Comparison of ENCODE assay signal across 13 cellular contexts in the genomic region with DNA sequence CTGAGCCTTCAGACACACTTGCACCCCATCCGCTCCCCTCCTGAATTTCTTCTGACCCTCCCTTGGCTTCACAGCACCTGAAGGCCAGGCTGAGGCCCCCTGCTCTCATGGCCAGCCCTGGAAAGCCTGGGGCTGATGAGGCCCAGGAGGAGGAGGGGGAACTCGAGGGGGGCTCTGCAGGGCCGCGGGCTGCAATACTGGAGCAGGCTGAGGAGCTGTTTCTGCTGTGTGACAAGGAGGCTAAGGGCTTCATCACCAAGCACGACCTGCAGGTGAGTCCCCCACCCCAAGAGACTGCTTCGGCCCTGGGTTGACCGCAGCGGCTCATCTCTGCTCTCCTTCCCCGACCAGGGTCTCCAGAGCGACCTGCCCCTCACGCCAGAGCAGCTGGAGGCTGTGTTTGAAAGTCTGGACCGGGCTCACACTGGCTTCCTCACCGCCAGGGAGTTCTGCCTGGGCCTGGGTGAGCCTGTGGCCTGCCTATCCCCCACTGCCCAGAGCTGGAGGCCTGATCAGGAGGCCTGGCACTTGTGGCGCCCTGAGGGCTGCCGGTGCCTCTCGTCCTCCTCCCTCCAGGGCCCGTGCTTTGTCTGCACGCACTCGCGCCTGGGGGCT. TPM values are rescaled to one million over a fixed set of nuclear protein-coding genes. Genes with fewer than 3 reads are reported as not detected.
DNase-seq lines count a peak whose midpoint lies in the region; ATAC-seq and TF ChIP-seq lines count a peak whose summit lies in the region.
"Had no signal": no experiment of that assay in that cellular context is flagged by ENCODE, and none has a peak within 500 bp of the region (broad histone marks: within the 10 kb centered on the region; RNA-seq: fewer than 3 reads in every experiment).

No MANE protein-coding gene starts in this region.

- H3K27me3 ChIP-seq in heart right ventricle, result peaks cover 0 to 64% (median 0%) of the 10 kb centered on the region in 7 donors
- H3K27me3 ChIP-seq in mucosa of stomach (ENCODE audit: control insufficient read depth, insufficient read depth, low read length), result peaks cover 19% of the 10 kb centered on the region
- peaks cover 9% of the 10 kb centered on the region for H3K27me3 ChIP-seq in upper lobe of right lung

- H3K4me3 Mint-ChIP-seq in central memory CD8-positive, alpha-beta T cell, result peak overlapping the region; percentile 73

- intact Hi-C loops in heart right ventricle (cut with DNase I) (no loop called here), cardiac septum (cut with DNase I) (no loop called here), upper lobe of right lung (cut with DNase I) (no loop called here)

- H3K4me3 ChIP-seq in heart right ventricle, result peak overlapping the region in 8 of 10 donors; percentile 31 to 69 (median 52)
- peak overlapping the region; percentile 41 for H3K4me3 ChIP-seq in mucosa of stomach (ENCODE audit: low read length)
- peak overlapping the region; percentile 54 for H3K4me3 ChIP-seq in upper lobe of right lung

- peaks cover 31% of the 10 kb centered on the region for H3K27me3 Mint-ChIP-seq in central memory CD8-positive, alpha-beta T cell

- DNase-seq in heart right ventricle (peak in 1 of 2 donors; percentile 43), cardiac septum (ENCODE audit: low spot score) (no peak), upper lobe of right lung (no peak), SIG-M5 (lab: John Stamatoyannopoulos, UW) (no peak), NCI-H1417 treated with DMSO at 0.1 percent for 48 hours (lab: John Stamatoyannopoulos, UW) (no peak)
- no peak for DNase-seq in central memory CD8-positive, alpha-beta T cell (ENCODE audit: low spot score in 2 of 2)
- DNase-seq in stimulated activated CD4-positive, alpha-beta T cell treated with anti-CD3 and anti-CD28 coated beads, Interleukin-4, amount 100 ng/mL, for 24 hours, result no peak
- DNase-seq: amniotic stem cell, C1 segment of cervical spinal cord, foreskin melanocyte, NCI-H226, T1000 had no signal

- H3K4me1 ChIP-seq in heart right ventricle (peaks cover 36 to 82% (median 66%) of the 10 kb centered on the region in 9 donors), mucosa of stomach (ENCODE audit: control insufficient read depth, insufficient read depth, low read length) (peaks cover 83% of the 10 kb centered on the region), upper lobe of right lung (peaks cover 65% of the 10 kb centered on the region)

- H3K9ac ChIP-seq in mucosa of stomach (ENCODE audit: low read length), result peak overlapping the region; percentile 89

- WGBS in heart right ventricle, 2 donors, result 56% methylated on average over 20 of the region's 20 CpGs

- H3K9me3 ChIP-seq in heart right ventricle, result no peaks in the 10 kb centered on the region
- H3K9me3 ChIP-seq in mucosa of stomach (ENCODE audit: control insufficient read depth, low read length), result no peaks in the 10 kb centered on the region
- H3K9me3 ChIP-seq in upper lobe of right lung, result no peaks in the 10 kb centered on the region

- H3K36me3 ChIP-seq in heart right ventricle (peaks cover 0 to 24% (median 16%) of the 10 kb centered on the region in 9 donors), mucosa of stomach (ENCODE audit: control insufficient read depth, insufficient read depth, low read length) (no peaks in the 10 kb centered on the region), upper lobe of right lung (peaks cover 21% of the 10 kb centered on the region)

- ATAC-seq in heart right ventricle (no peak), upper lobe of right lung (no peak)
- no peak for ATAC-seq in central memory CD8-positive, alpha-beta T cell (replicated peaks; ENCODE audit: extremely low read depth, poor library complexity, severe bottlenecking)

- TF ChIP-seq CTCF in heart right ventricle (IDR thresholded peaks at IDR 0.05) (no peak), upper lobe of right lung (IDR thresholded peaks at IDR 0.05) (no peak)

- H3K9me3 Mint-ChIP-seq in central memory CD8-positive, alpha-beta T cell, result no peaks in the 10 kb centered on the region

- H3K27ac ChIP-seq in heart right ventricle (peak overlapping the region; percentile 58 to 90 (median 86)), upper lobe of right lung (peak overlapping the region; percentile 70)

- H3K36me3 Mint-ChIP-seq in central memory CD8-positive, alpha-beta T cell (ENCODE audit: insufficient read depth), result peaks cover 11% of the 10 kb centered on the region

- H3K4me1 Mint-ChIP-seq in central memory CD8-positive, alpha-beta T cell, result peaks cover 16% of the 10 kb centered on the region

- no peak overlapping the region for H3K27ac Mint-ChIP-seq in central memory CD8-positive, alpha-beta T cell (ENCODE audit: low read depth)

RNA-seq across cellular contexts. Expression of a gene that starts 0.9 kb away (rescaled TPM):
- total RNA-seq in heart right ventricle, result 10 to 100 TPM; 11.4 to 23.0 (median 17.0) TPM
- polyA plus RNA-seq in heart right ventricle, result 10 to 100 TPM; 11.5 to 72.3 TPM
- total RNA-seq in cardiac septum, result 12.2 TPM
- 34.3 TPM for total RNA-seq in upper lobe of right lung

RNA-seq across cellular contexts. Expression of a gene that starts 4.1 kb away (rescaled TPM):
- 100 to 1,000 TPM; 286 to 668 (median 466) TPM for total RNA-seq in heart right ventricle
- 100 to 1,000 TPM; 444 to 684 TPM for polyA plus RNA-seq in heart right ventricle
- total RNA-seq in cardiac septum, result 625 TPM
- total RNA-seq in upper lobe of right lung, result 486 TPM

RNA-seq across cellular contexts. Expression of a gene that starts 9.9 kb away (rescaled TPM):
- total RNA-seq in heart right ventricle (100 to 1,000 TPM; 183 to 359 (median 251) TPM), cardiac septum (209 TPM), upper lobe of right lung (143 TPM)
- 100 to 1,000 TPM; 114 to 148 TPM for polyA plus RNA-seq in heart right ventricle

RNA-seq across cellular contexts. Expression of a gene that starts 13.7 kb away (rescaled TPM):
- 100 to 1,000 TPM; 194 to 279 (median 234) TPM for total RNA-seq in heart right ventricle
- 100 to 1,000 TPM; 148 to 279 TPM for polyA plus RNA-seq in heart right ventricle
- total RNA-seq in cardiac septum, result 202 TPM
- total RNA-seq in upper lobe of right lung, result 138 TPM

RNA-seq across cellular contexts. Expression of a gene that starts 14.0 kb away (rescaled TPM):
- 10 to 100 TPM; 22.2 to 46.4 (median 26.9) TPM for total RNA-seq in heart right ventricle
- polyA plus RNA-seq in heart right ventricle, result 10 to 100 TPM; 44.4 to 66.5 TPM
- total RNA-seq in cardiac septum, result 27.9 TPM
- total RNA-seq in upper lobe of right lung, result 167 TPM
